ENCODE assay signal across 1 cellular context in genomic region chr1:26035203-26035958, GRCh38.
A peak's percentile ranks its signal among the peaks of the same experiment; 100 is the strongest.
TF ChIP-seq lines count a peak whose summit lies in the region.

No MANE protein-coding gene starts in this region.

TF ChIP-seq in K562, 482 proteins besides CTCF, POLR2A, EP300 and RAD21 (continued from another document and continues in another):
- TF ChIP-seq BRF2 (IDR thresholded peaks at IDR 0.05; ENCODE audit: borderline replicate concordance, insufficient read depth, insufficient read length), result no peak
- TF ChIP-seq HNRNPLL (IDR thresholded peaks at IDR 0.05; ENCODE audit: low read depth, low read length, poor library complexity, severe bottlenecking), result peak; percentile 24
- TF ChIP-seq NFXL1 (CRISPR knock-in tag; IDR thresholded peaks at IDR 0.05), result no peak
- no peak for TF ChIP-seq GATA2 (CRISPR knock-in tag; IDR thresholded peaks at IDR 0.05)
- TF ChIP-seq SIN3B (IDR thresholded peaks at IDR 0.05; ENCODE audit: low read depth), result peak; percentile 51; the same call in 1 of the 2 replicates
- peak; percentile 45; the same call in 1 of the 2 replicates for TF ChIP-seq GMEB1 (CRISPR knock-in tag; IDR thresholded peaks at IDR 0.05)
- no peak for TF ChIP-seq SRSF9 (IDR thresholded peaks at IDR 0.05; ENCODE audit: borderline replicate concordance, low read depth, low read length)
- peak; percentile 61 for TF ChIP-seq MYC (IDR thresholded peaks at IDR 0.05; ENCODE audit: low read depth, low read length)
- peak; percentile 50 for TF ChIP-seq MYC (CRISPR knock-in tag; IDR thresholded peaks at IDR 0.05; ENCODE audit: borderline replicate concordance, low read depth)
- TF ChIP-seq PHF8 (IDR thresholded peaks at IDR 0.05; ENCODE audit: borderline replicate concordance, low read length), result peak; percentile 95
- TF ChIP-seq SAFB2 (IDR thresholded peaks at IDR 0.05; ENCODE audit: borderline replicate concordance, low read depth, low read length, severe bottlenecking), result no peak
- peak; percentile 37 for TF ChIP-seq MEIS2 (IDR thresholded peaks at IDR 0.05; ENCODE audit: partially characterized antibody)
- TF ChIP-seq KDM2B (CRISPR knock-in tag; IDR thresholded peaks at IDR 0.05), result peak; percentile 95
- no peak for TF ChIP-seq NCOA2 (IDR thresholded peaks at IDR 0.05; ENCODE audit: partially characterized antibody in 2 of 2)
- TF ChIP-seq ATF7 (IDR thresholded peaks at IDR 0.05), result peak; percentile 80
- TF ChIP-seq HDAC1 (IDR thresholded peaks at IDR 0.05), result peak in 1 of 2 experiments; percentile 79; a peak in 2 of 4 replicates
- TF ChIP-seq EGR1 (conservative IDR thresholded peaks at IDR 0.05), result peak; percentile 70
- TF ChIP-seq SMC3 (conservative IDR thresholded peaks at IDR 0.05; ENCODE audit: insufficient read depth, low read depth, low read length), result 0 out of 2 replicates have a peak, but pooled peaks have one; percentile 2
- TF ChIP-seq RBM25 (IDR thresholded peaks at IDR 0.05; ENCODE audit: low read depth, low read length, severe bottlenecking), result peak; percentile 86
- TF ChIP-seq FOXK1 (CRISPR knock-in tag; IDR thresholded peaks at IDR 0.05; ENCODE audit: borderline replicate concordance), result 0 out of 2 replicates have a peak, but pooled peaks have one; percentile 74
- 0 out of 2 replicates have a peak, but pooled peaks have one; percentile 5 for TF ChIP-seq USF2 (CRISPR knock-in tag; IDR thresholded peaks at IDR 0.05)
- no peak for TF ChIP-seq HOMEZ (CRISPR knock-in tag; IDR thresholded peaks at IDR 0.05)
- no peak for TF ChIP-seq SRSF1 (IDR thresholded peaks at IDR 0.05; ENCODE audit: low read depth, low read length)
- TF ChIP-seq ZNF431 (CRISPR knock-in tag; IDR thresholded peaks at IDR 0.05), result peak; percentile 77
- TF ChIP-seq PML (IDR thresholded peaks at IDR 0.05; ENCODE audit: low read length), result peak; percentile 89
- no peak; the same call in 1 of the 2 replicates for TF ChIP-seq MYNN (IDR thresholded peaks at IDR 0.05)
- TF ChIP-seq MYNN (CRISPR knock-in tag; IDR thresholded peaks at IDR 0.05), result no peak
- no peak for TF ChIP-seq U2AF1 (optimal IDR thresholded peaks at IDR 0.05; ENCODE audit: low read depth, low read length)
- TF ChIP-seq, protein P1, sequence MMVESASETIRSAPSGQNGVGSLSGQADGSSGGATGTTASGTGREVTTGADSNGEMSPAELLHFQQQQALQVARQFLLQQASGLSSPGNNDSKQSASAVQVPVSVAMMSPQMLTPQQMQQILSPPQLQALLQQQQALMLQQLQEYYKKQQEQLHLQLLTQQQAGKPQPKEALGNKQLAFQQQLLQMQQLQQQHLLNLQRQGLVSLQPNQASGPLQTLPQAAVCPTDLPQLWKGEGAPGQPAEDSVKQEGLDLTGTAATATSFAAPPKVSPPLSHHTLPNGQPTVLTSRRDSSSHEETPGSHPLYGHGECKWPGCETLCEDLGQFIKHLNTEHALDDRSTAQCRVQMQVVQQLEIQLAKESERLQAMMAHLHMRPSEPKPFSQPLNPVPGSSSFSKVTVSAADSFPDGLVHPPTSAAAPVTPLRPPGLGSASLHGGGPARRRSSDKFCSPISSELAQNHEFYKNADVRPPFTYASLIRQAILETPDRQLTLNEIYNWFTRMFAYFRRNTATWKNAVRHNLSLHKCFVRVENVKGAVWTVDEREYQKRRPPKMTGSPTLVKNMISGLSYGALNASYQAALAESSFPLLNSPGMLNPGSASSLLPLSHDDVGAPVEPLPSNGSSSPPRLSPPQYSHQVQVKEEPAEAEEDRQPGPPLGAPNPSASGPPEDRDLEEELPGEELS (CRISPR knock-in tag; IDR thresholded peaks at IDR 0.05; ENCODE audit: borderline replicate concordance), result no peak
- TF ChIP-seq CHD2 (IDR thresholded peaks at IDR 0.05; ENCODE audit: low read depth, low read length), result peak; percentile 42; the same call in 1 of the 2 replicates
- 0 out of 2 replicates have a peak, but pooled peaks have one; percentile 18 for TF ChIP-seq ZNF224 (CRISPR knock-in tag; IDR thresholded peaks at IDR 0.05)
- peak; percentile 68 for TF ChIP-seq CREB1 (IDR thresholded peaks at IDR 0.05)
- peak; percentile 25 for TF ChIP-seq CREB1 (CRISPR knock-in tag; IDR thresholded peaks at IDR 0.05)
- TF ChIP-seq BRD4 (IDR thresholded peaks at IDR 0.05), result peak; percentile 83; the same call in 1 of the 2 replicates
- TF ChIP-seq IRF9 (tag; IDR thresholded peaks at IDR 0.05), result no peak
- TF ChIP-seq TCF3 (CRISPR knock-in tag; IDR thresholded peaks at IDR 0.05), result peak; percentile 16; the same call in 1 of the 2 replicates
- TF ChIP-seq ILF3 (IDR thresholded peaks at IDR 0.05; ENCODE audit: borderline replicate concordance), result no peak
- TF ChIP-seq ATF6 (CRISPR knock-in tag; IDR thresholded peaks at IDR 0.05), result peak; percentile 77; the same call in 1 of the 2 replicates
- TF ChIP-seq CXXC5 (CRISPR knock-in tag; IDR thresholded peaks at IDR 0.05), result peak; percentile 86
- 0 out of 2 replicates have a peak, but pooled peaks have one; percentile 31 for TF ChIP-seq GATAD2A (IDR thresholded peaks at IDR 0.05)
- TF ChIP-seq SMAD4 (CRISPR knock-in tag; conservative IDR thresholded peaks at IDR 0.05), result peak; percentile 78
- TF ChIP-seq TBP (optimal IDR thresholded peaks at IDR 0.05; ENCODE audit: low read depth, low read length), result peak; percentile 77
- TF ChIP-seq, protein P2, sequence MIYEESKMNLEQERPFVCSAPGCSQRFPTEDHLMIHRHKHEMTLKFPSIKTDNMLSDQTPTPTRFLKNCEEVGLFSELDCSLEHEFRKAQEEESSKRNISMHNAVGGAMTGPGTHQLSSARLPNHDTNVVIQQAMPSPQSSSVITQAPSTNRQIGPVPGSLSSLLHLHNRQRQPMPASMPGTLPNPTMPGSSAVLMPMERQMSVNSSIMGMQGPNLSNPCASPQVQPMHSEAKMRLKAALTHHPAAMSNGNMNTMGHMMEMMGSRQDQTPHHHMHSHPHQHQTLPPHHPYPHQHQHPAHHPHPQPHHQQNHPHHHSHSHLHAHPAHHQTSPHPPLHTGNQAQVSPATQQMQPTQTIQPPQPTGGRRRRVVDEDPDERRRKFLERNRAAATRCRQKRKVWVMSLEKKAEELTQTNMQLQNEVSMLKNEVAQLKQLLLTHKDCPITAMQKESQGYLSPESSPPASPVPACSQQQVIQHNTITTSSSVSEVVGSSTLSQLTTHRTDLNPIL (CRISPR knock-in tag; IDR thresholded peaks at IDR 0.05), result no peak
- TF ChIP-seq XRCC4 (IDR thresholded peaks at IDR 0.05; ENCODE audit: extremely low read depth, insufficient read depth, insufficient read length), result no peak
- peak; percentile 63 for TF ChIP-seq SAP30 (IDR thresholded peaks at IDR 0.05; ENCODE audit: borderline replicate concordance, insufficient read depth, low read depth, low read length, poor library complexity, severe bottlenecking)
- TF ChIP-seq ZNF512 (tag; IDR thresholded peaks at IDR 0.05), result no peak
- TF ChIP-seq TCF7L2 (IDR thresholded peaks at IDR 0.05; ENCODE audit: low read depth, low read length), result no peak
- no peak; the same call in 1 of the 2 replicates for TF ChIP-seq NCOA1 (IDR thresholded peaks at IDR 0.05; ENCODE audit: low read depth)
- TF ChIP-seq HNRNPK (IDR thresholded peaks at IDR 0.05; ENCODE audit: low read depth, low read length, poor library complexity, severe bottlenecking), result no peak
- no peak for TF ChIP-seq NR1H2 (CRISPR knock-in tag; IDR thresholded peaks at IDR 0.05)
- TF ChIP-seq ELF2 (CRISPR knock-in tag; IDR thresholded peaks at IDR 0.05), result no peak
